8 cellular contexts compared by ENCODE assay signal in genomic region chrX:48971325-48972213, GRCh38. TPM values are rescaled to one million over a fixed set of nuclear protein-coding genes. Genes with fewer than 3 reads are reported as not detected.
DNase-seq lines count a peak whose midpoint lies in the region; ATAC-seq and TF ChIP-seq lines count a peak whose summit lies in the region.

Gene KCND1 (minus strand): TSS chrX:48971844. CDS start chrX:48970271, 1,573 bp downstream.

- H3K4me1 ChIP-seq in esophagus muscularis mucosa (peaks cover 0 to 16% (median 15%) of the 10 kb centered on the region in 4 donors), muscle layer of colon (ENCODE audit: insufficient read depth, low read length) (peaks cover 7% of the 10 kb centered on the region), aorta (ENCODE audit: control insufficient read depth in 1 of 2, insufficient read depth in 2 of 2, low read length in 2 of 2) (no peaks in the 10 kb centered on the region)

- no peaks in the 10 kb centered on the region for H3K9me3 ChIP-seq in esophagus muscularis mucosa
- H3K9me3 ChIP-seq in muscle layer of colon (ENCODE audit: low read length) = no peaks in the 10 kb centered on the region
- no peaks in the 10 kb centered on the region for H3K9me3 ChIP-seq in aorta (ENCODE audit: control insufficient read depth, low read length)

- H3K27me3 ChIP-seq in esophagus muscularis mucosa (no peaks in the 10 kb centered on the region), muscle layer of colon (ENCODE audit: control insufficient read depth in 1 of 2, insufficient read depth in 2 of 2, low read length in 2 of 2) (peaks cover 0 to 17% of the 10 kb centered on the region in 2 donors), aorta (ENCODE audit: control insufficient read depth in 1 of 2, insufficient read depth in 2 of 2, low read length in 1 of 2) (no peaks in the 10 kb centered on the region)

- peak; percentile 67 for ATAC-seq in aorta (ENCODE audit: low FRiP score)
- no peak for ATAC-seq in GM19452 (IDR thresholded peaks at IDR 0.05; ENCODE audit: unreplicated experiment)
- ATAC-seq in GM21390 (IDR thresholded peaks at IDR 0.05; ENCODE audit: unreplicated experiment) = no peak

- no peak for TF ChIP-seq POLR2A in esophagus muscularis mucosa (IDR thresholded peaks at IDR 0.05; ENCODE audit: low read depth)

- peak; percentile 48 for DNase-seq in NCI-H345 (lab: John Stamatoyannopoulos, UW)
- no peak for DNase-seq in NCI-H345 treated with DMSO at 0.1 percent for 48 hours (lab: John Stamatoyannopoulos, UW; ENCODE audit: unreplicated experiment)
- DNase-seq in SK-N-DZ (ENCODE audit: low spot score) = peak; percentile 55
- DNase-seq in esophagus muscularis mucosa (ENCODE audit: extremely low spot score) = no peak
- peak; percentile 65 to 81 for DNase-seq in aorta

- H3K9ac ChIP-seq in muscle layer of colon (ENCODE audit: low read length) = peak within 1 kb of the TSS; percentile 21

- TF ChIP-seq EP300 in esophagus muscularis mucosa (IDR thresholded peaks at IDR 0.05) = no peak

- no peak for TF ChIP-seq CTCF in esophagus muscularis mucosa (IDR thresholded peaks at IDR 0.05)

- H3K4me3 ChIP-seq in esophagus muscularis mucosa (peak within 1 kb of the TSS; percentile 35 to 55 (median 42)), muscle layer of colon (ENCODE audit: low read depth in 1 of 2, low read length in 2 of 2) (peak within 1 kb of the TSS; percentile 27 to 63), aorta (ENCODE audit: low read length in 2 of 2) (no peak within 1 kb of the TSS)

- WGBS in esophagus muscularis mucosa = 29% methylated on average over 15 of the region's 28 CpGs
- 0 to 24% methylated on average over 21 to 28 of the region's 28 CpGs for WGBS in aorta, 2 donors

- peaks cover 0 to 27% (median 24%) of the 10 kb centered on the region in 4 donors for H3K36me3 ChIP-seq in esophagus muscularis mucosa
- H3K36me3 ChIP-seq in muscle layer of colon (ENCODE audit: insufficient read depth, low read length) = no peaks in the 10 kb centered on the region
- H3K36me3 ChIP-seq in aorta (ENCODE audit: control insufficient read depth in 1 of 2, insufficient read depth in 2 of 2, low read length in 1 of 2) = no peaks in the 10 kb centered on the region

- intact Hi-C loops in esophagus muscularis mucosa (cut with DNase I) = no loop called here
- intact Hi-C loops in aorta (cut with DNase I) = loop anchor here in 1 of 2 donors (2.0 kb wide), 1 partner anchor 69 kb away; no protein-coding TSS in a partner anchor

- H3K27ac ChIP-seq in esophagus muscularis mucosa (replicated peaks in 1 of 4) (peak within 1 kb of the TSS; percentile 30 to 63 (median 50)), muscle layer of colon (ENCODE audit: low read depth, low read length) (peak within 1 kb of the TSS; percentile 19), aorta (ENCODE audit: low read depth in 1 of 2, low read length in 2 of 2) (peak within 1 kb of the TSS in 1 of 2 donors; percentile 38)

RNA-seq across cellular contexts. Expression of gene KCND1, which starts in this region (rescaled TPM):
- 0.51 and 0.71 TPM in 2 replicates for polyA plus RNA-seq in SK-N-DZ (2014; cell fraction: cytosol; rRNA removed)
- 5.2 and 7.2 TPM in 2 replicates for polyA plus RNA-seq in SK-N-DZ (2014; cell fraction: nucleus; rRNA removed)
- total RNA-seq in esophagus muscularis mucosa = 1 to 10 TPM in 3 of 4 donors, under 1 TPM in 1; 0.83 to 1.9 (median 1.1) TPM
- 1 to 10 TPM; 3.4 to 4.8 TPM for total RNA-seq in aorta
- polyA plus RNA-seq in aorta = 1 to 10 TPM in 1 of 2 donors, under 1 TPM in 1; 0.88 to 2.8 TPM

Comparison
In these comparisons a context has a peak if more than half of its experiments do, and no peak if none do; other contexts are left out.
1. DNase-seq: peak in NCI-H345 (single experiment), SK-N-DZ (single experiment) and aorta (2 of 2); none in NCI-H345 treated with DMSO at 0.1 percent for 48 hours (single experiment) and esophagus muscularis mucosa (single experiment).
2. H3K4me3 ChIP-seq: peak in esophagus muscularis mucosa (4 of 4) and muscle layer of colon (2 of 2); none in aorta (0 of 2).